ENCODE assay signal across 10 cellular contexts in the genomic region with DNA sequence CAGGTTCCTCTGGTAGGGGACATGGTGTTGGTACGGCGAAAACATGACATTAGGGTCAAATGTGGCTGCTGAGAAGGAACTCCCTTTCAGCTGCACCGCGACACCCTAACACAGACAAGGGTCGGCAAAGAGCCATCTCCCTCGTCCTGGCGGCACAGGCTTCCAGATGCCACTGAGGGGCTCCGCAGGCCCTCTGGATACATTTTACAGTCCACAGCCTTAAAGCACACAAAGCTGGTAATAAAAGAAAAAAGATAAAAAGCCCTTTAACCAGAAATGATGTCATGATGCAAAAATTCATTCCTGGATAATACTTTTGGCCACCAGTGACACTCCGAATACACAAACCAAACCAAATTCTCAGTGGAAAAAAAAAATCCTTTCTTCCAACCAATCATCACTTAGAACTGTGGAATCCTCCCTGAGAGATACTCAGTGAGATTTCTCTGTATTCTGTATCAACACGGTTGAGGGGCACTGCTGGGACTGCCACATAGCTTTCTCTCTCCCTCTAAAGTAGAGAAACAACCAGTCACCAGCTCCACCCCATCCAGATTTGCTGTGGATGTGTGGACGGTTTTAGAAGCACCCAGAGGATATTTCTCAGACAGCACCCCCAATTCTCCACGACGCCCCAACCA.
DNase-seq lines count a peak whose midpoint lies in the region; ATAC-seq and TF ChIP-seq lines count a peak whose summit lies in the region.
"Had no signal": no experiment of that assay in that cellular context is flagged by ENCODE, and none has a peak within 500 bp of the region (broad histone marks: within the 10 kb centered on the region; RNA-seq: fewer than 3 reads in every experiment).

No MANE protein-coding gene starts in this region.

- peak; percentile 77 for DNase-seq in AG08396 (ENCODE audit: low spot score)
- DNase-seq in NCI-H226, result peak; percentile 17
- DNase-seq in esophagus squamous epithelium (lab: John Stamatoyannopoulos, UW), result no peak
- peak; percentile 47 for DNase-seq in non-pigmented ciliary epithelial cell (ENCODE audit: low read depth)
- no peak for DNase-seq in stimulated activated CD4-positive, alpha-beta T cell treated with anti-CD3 and anti-CD28 coated beads, Interleukin-12 subunit alpha, Interleukin-12 subunit beta, amount 100 ng/mL, for 4 hours
- DNase-seq in NCI-H2227 (lab: John Stamatoyannopoulos, UW; ENCODE audit: unreplicated experiment), result no peak
- DNase-seq: NCI-H2081 treated with DMSO at 0.1 percent for 48 hours; stimulated activated CD4-positive, alpha-beta T cell treated with anti-CD3 and anti-CD28 coated beads, Interleukin-4, amount 100 ng/mL, for 24 hours had no signal

- peak in 1 of 4 donors; percentile 25 for TF ChIP-seq POLR2A in esophagus squamous epithelium (IDR thresholded peaks at IDR 0.05)

- peak overlapping the region; percentile 60 to 92 (median 87) for H3K27ac ChIP-seq in esophagus squamous epithelium

- ATAC-seq in HG03139 (IDR thresholded peaks at IDR 0.05; ENCODE audit: unreplicated experiment), result no peak
- ATAC-seq in HG02571 (IDR thresholded peaks at IDR 0.05; ENCODE audit: unreplicated experiment), result no peak

- H3K27me3 ChIP-seq in esophagus squamous epithelium, result no peaks in the 10 kb centered on the region

- H3K4me3 ChIP-seq in esophagus squamous epithelium, result no peak overlapping the region

- no peak for TF ChIP-seq CTCF in esophagus squamous epithelium (IDR thresholded peaks at IDR 0.05)

- H3K4me1 ChIP-seq in esophagus squamous epithelium, result peaks cover 45 to 85% (median 54%) of the 10 kb centered on the region in 3 donors

- WGBS in esophagus squamous epithelium, 2 donors, result 49 to 58% methylated on average over 11 to 12 of the region's 13 CpGs

- intact Hi-C loops in esophagus squamous epithelium (cut with DNase I), result no loop called here

- H3K36me3 ChIP-seq in esophagus squamous epithelium, result no peaks in the 10 kb centered on the region

- H3K9me3 ChIP-seq in esophagus squamous epithelium, result no peaks in the 10 kb centered on the region

Comparison
In these comparisons a context has a peak if more than half of its experiments do, and no peak if none do; other contexts are left out.
1. DNase-seq: peak in AG08396 (single experiment), NCI-H226 (single experiment) and non-pigmented ciliary epithelial cell (single experiment); none in esophagus squamous epithelium (single experiment), stimulated activated CD4-positive, alpha-beta T cell treated with anti-CD3 and anti-CD28 coated beads, Interleukin-12 subunit alpha, Interleukin-12 subunit beta, amount 100 ng/mL, for 4 hours (single experiment) and NCI-H2227 (single experiment).